10 cellular contexts compared by ENCODE assay signal in genomic region chr15:90558182-90558581, GRCh38. TPM values are rescaled to one million over a fixed set of nuclear protein-coding genes. Genes with fewer than 3 reads are reported as not detected.
A peak's percentile ranks its signal among the peaks of the same experiment; 100 is the strongest.
DNase-seq lines count a peak whose midpoint lies in the region; ATAC-seq, FAIRE-seq and TF ChIP-seq lines count a peak whose summit lies in the region.
"Had no signal": no experiment of that assay in that cellular context is flagged by ENCODE, and none has a peak within 500 bp of the region (broad histone marks: within the 10 kb centered on the region; RNA-seq: fewer than 3 reads in every experiment).

No MANE protein-coding gene starts in this region.

- H3K36me3 Mint-ChIP-seq in activated T-cell treated with anti-CD3 and anti-CD28 coated beads, Interleukin-2, amount 50 U/mL, for 72 hours (ENCODE audit: insufficient read depth in 2 of 2), result peaks cover 2 to 13% of the 10 kb centered on the region in 2 donors
- H3K36me3 Mint-ChIP-seq in type B pancreatic cell, result peaks cover 26% of the 10 kb centered on the region

- H2AFZ ChIP-seq in GM12878 (ENCODE audit: control insufficient read depth, low read depth, low read length), result no peak overlapping the region

- no TSS peak for BruUV-seq in GM12878 (replicated peaks; lab: Mats Ljungman, UMichigan)

- no peak for DNase-seq in activated T-cell treated with anti-CD3 and anti-CD28 coated beads, Interleukin-2, amount 50 U/mL, for 72 hours
- no peak for DNase-seq in activated T-cell treated with anti-CD3 and anti-CD28 coated beads, Interleukin-2, amount 50 U/mL, for 1 hour
- no peak for DNase-seq in GM12878 (ENCODE audit: low read depth, low spot score)
- DNase-seq in lower lobe of right lung, result no peak
- DNase-seq in type B pancreatic cell (ENCODE audit: extremely low spot score, unreplicated experiment), result no peak
- no peak for DNase-seq in NCI-H345 treated with DMSO at 0.1 percent for 48 hours (lab: John Stamatoyannopoulos, UW; ENCODE audit: unreplicated experiment)

- H3K9me3 ChIP-seq in GM12878 (replicated peaks; ENCODE audit: control insufficient read depth, insufficient read depth, low read length) (no peaks in the 10 kb centered on the region), lower lobe of right lung (no peaks in the 10 kb centered on the region)

- no peak for ATAC-seq in activated T-cell treated with anti-CD3 and anti-CD28 coated beads, Interleukin-2, amount 50 U/mL, for 72 hours (replicated peaks in 1 of 2)
- ATAC-seq in GM12878 (no peak), lower lobe of right lung (peak; percentile 27 to 40), GM21515 (IDR thresholded peaks at IDR 0.05; ENCODE audit: unreplicated experiment) (no peak), HG02840 (IDR thresholded peaks at IDR 0.05; ENCODE audit: low FRiP score, unreplicated experiment) (no peak)
- ATAC-seq: HCT116 had no signal

- no peaks in the 10 kb centered on the region for H3K9me3 Mint-ChIP-seq in activated T-cell treated with anti-CD3 and anti-CD28 coated beads, Interleukin-2, amount 50 U/mL, for 72 hours
- no peaks in the 10 kb centered on the region for H3K9me3 Mint-ChIP-seq in type B pancreatic cell

- H3K27ac ChIP-seq in GM12878 (ENCODE audit: control insufficient read depth, insufficient read depth) (peak overlapping the region; percentile 80), lower lobe of right lung (peak overlapping the region; percentile 70)

- WGBS in GM12878 (ENCODE audit: insufficient coverage, insufficient replicate concordance, low lambda C conversion rate, missing lambda C conversion rate), result 99% methylated on average over 4 of the region's 4 CpGs

- H3K4me2 ChIP-seq in GM12878 (ENCODE audit: control insufficient read depth, insufficient read depth), result no peak overlapping the region

- no peak for TF ChIP-seq POLR2A in GM12878 (IDR thresholded peaks at IDR 0.05; ENCODE audit: low read depth, low read length)

- H4K20me1 ChIP-seq in GM12878 (ENCODE audit: control insufficient read depth, insufficient read depth), result no peaks in the 10 kb centered on the region

- peaks cover 21% of the 10 kb centered on the region for H3K79me2 ChIP-seq in GM12878 (ENCODE audit: control insufficient read depth, insufficient read depth, low read length)

- RAD21 ChIA-PET in GM12878 (lab: Charles Lee; ENCODE audit: unreplicated experiment), result interaction anchor here (2.9 to 3.3 kb wide), 2 partner anchors 14 to 39 kb away, joined by 16 to 18 read pairs; no protein-coding TSS in a partner anchor

- in situ Hi-C loops in GM12878 (cut with MboI), result no loop called here

- H3K27ac Mint-ChIP-seq in activated T-cell treated with anti-CD3 and anti-CD28 coated beads, Interleukin-2, amount 50 U/mL, for 72 hours, result peak overlapping the region; percentile 21
- H3K27ac Mint-ChIP-seq in type B pancreatic cell, result peak overlapping the region; percentile 67

- peak overlapping the region in 1 of 2 donors; percentile 66 for H3K4me3 Mint-ChIP-seq in activated T-cell treated with anti-CD3 and anti-CD28 coated beads, Interleukin-2, amount 50 U/mL, for 72 hours
- peak overlapping the region; percentile 10 for H3K4me3 Mint-ChIP-seq in type B pancreatic cell

- H3K4me3 ChIP-seq in GM12878 (no peak overlapping the region), lower lobe of right lung (no peak overlapping the region)

- intact Hi-C loops in GM12878 (cut with micrococcal nuclease; ENCODE audit: unreplicated experiment), result no loop called here
- intact Hi-C loops in lower lobe of right lung (cut with DNase I), result no loop called here

- H3K36me3 ChIP-seq in GM12878 (ENCODE audit: control insufficient read depth in 2 of 2, insufficient read depth in 2 of 2, low read length in 1 of 2) (peaks cover 3 to 7% of the 10 kb centered on the region in 2 experiments; a peak in 3 of 4 replicates), lower lobe of right lung (no peaks in the 10 kb centered on the region)

- H3K27me3 ChIP-seq in GM12878 (replicated peaks in 1 of 2; ENCODE audit: control insufficient read depth in 2 of 2, insufficient read depth in 2 of 2, low read length in 1 of 2), result no peaks in the 10 kb centered on the region
- H3K27me3 ChIP-seq in lower lobe of right lung (ENCODE audit: low read depth), result no peaks in the 10 kb centered on the region

- no peak for FAIRE-seq in GM12878 (lab: Jason Lieb, UNC)
- FAIRE-seq: bronchial epithelial cell had no signal

- TF ChIP-seq CTCF in GM12878 (IDR thresholded peaks at IDR 0.05 in 2 of 3, conservative IDR thresholded peaks at IDR 0.05 in 1 of 3; ENCODE audit: control insufficient read depth in 2 of 3, extremely low read depth in 1 of 3, insufficient read depth in 1 of 3, low read depth in 3 of 3, low read length in 3 of 3), result no peak
- no peak for TF ChIP-seq CTCF in lower lobe of right lung (IDR thresholded peaks at IDR 0.05)
- TF ChIP-seq CTCF in type B pancreatic cell (conservative IDR thresholded peaks at IDR 0.05), result no peak

- H3K27me3 Mint-ChIP-seq in activated T-cell treated with anti-CD3 and anti-CD28 coated beads, Interleukin-2, amount 50 U/mL, for 72 hours (ENCODE audit: low read depth), result no peaks in the 10 kb centered on the region
- H3K27me3 Mint-ChIP-seq in type B pancreatic cell, result no peaks in the 10 kb centered on the region

- CTCF ChIA-PET in GM12878 (lab: Yijun Ruan, JAX), result interaction anchor here (0.6 kb wide), 1 partner anchor 49 kb away, joined by 3 read pairs; no protein-coding TSS in a partner anchor

- H3K9ac ChIP-seq in GM12878 (ENCODE audit: control insufficient read depth, insufficient read depth, low read length), result no peak overlapping the region

- SMC1A ChIA-PET in GM12878 (lab: Charles Lee; ENCODE audit: uncharacterized antibody, unreplicated experiment), result interaction anchor here (0.7 to 3.6 kb wide), 9 partner anchors 8 to 125 kb away, joined by 3 to 19 read pairs (median 4); no protein-coding TSS in a partner anchor

- H3K4me1 Mint-ChIP-seq in activated T-cell treated with anti-CD3 and anti-CD28 coated beads, Interleukin-2, amount 50 U/mL, for 72 hours (ENCODE audit: low read depth), result peaks cover 68% of the 10 kb centered on the region
- peaks cover 51% of the 10 kb centered on the region for H3K4me1 Mint-ChIP-seq in type B pancreatic cell (ENCODE audit: unreplicated experiment)

- no peak for TF ChIP-seq RAD21 in GM12878 (IDR thresholded peaks at IDR 0.05; ENCODE audit: insufficient read depth, low read depth, low read length)

- POLR2A ChIA-PET in GM12878 (lab: Charles Lee), result no interaction called here

- peaks cover 26% of the 10 kb centered on the region for H3K4me1 ChIP-seq in GM12878 (ENCODE audit: control insufficient read depth, insufficient read depth, low read length)
- H3K4me1 ChIP-seq in lower lobe of right lung, result peaks cover 67% of the 10 kb centered on the region

- no peak for TF ChIP-seq EP300 in GM12878 (IDR thresholded peaks at IDR 0.05; ENCODE audit: borderline replicate concordance in 1 of 2, control insufficient read depth in 1 of 2, low read depth in 2 of 2, low read length in 2 of 2)

TF ChIP-seq in GM12878, 131 proteins besides CTCF, POLR2A, EP300 and RAD21 (continues in another document):
- TF ChIP-seq NFXL1 (IDR thresholded peaks at IDR 0.05; ENCODE audit: borderline replicate concordance), result no peak
- no peak for TF ChIP-seq KAT2A (conservative IDR thresholded peaks at IDR 0.05; ENCODE audit: control insufficient read depth, low read depth, low read length)
- TF ChIP-seq WRNIP1 (IDR thresholded peaks at IDR 0.05; ENCODE audit: borderline replicate concordance, low read depth, low read length), result no peak
- no peak for TF ChIP-seq HSF1 (IDR thresholded peaks at IDR 0.05; ENCODE audit: low read depth, low read length)
- TF ChIP-seq NBN (IDR thresholded peaks at IDR 0.05), result no peak
- TF ChIP-seq FOXK2 (IDR thresholded peaks at IDR 0.05), result no peak

RNA-seq across cellular contexts. Expression of gene CRTC3, which starts 28.5 kb away (rescaled TPM):
- total RNA-seq in activated T-cell treated with anti-CD3 and anti-CD28 coated beads, Interleukin-2, amount 50 U/mL, for 72 hours, result 10 to 100 TPM; 73.2 to 77.3 TPM
- 78.6 and 83.0 TPM in 2 replicates for total RNA-seq in GM12878 (2013; cell fraction: nucleolus; rRNA removed)
- 16.9 and 17.0 TPM in 2 replicates for total RNA-seq in GM12878 (2014; rRNA removed)
- total RNA-seq in GM12878 (2014; rRNA removed; fragmentation: Illumina TruSeq; extraction: Trizol), result 20.3 and 23.4 TPM in 2 replicates
- total RNA-seq in GM12878 (2021), result 34.4 and 36.9 TPM in 2 replicates
- 11.6 TPM for polyA plus RNA-seq in GM12878 (2011; ENCODE audit: low read depth)
- 12.6 and 19.0 TPM in 2 replicates for polyA plus RNA-seq in GM12878 (2011; rRNA removed)
- 11.7 and 12.2 TPM in 2 replicates for polyA plus RNA-seq in GM12878 (2011; cell fraction: cytosol; rRNA removed)
- polyA plus RNA-seq in GM12878 (2011; cell fraction: nucleus; rRNA removed), result 19.8 and 26.1 TPM in 2 replicates
- polyA plus RNA-seq in GM12878 (2012), result 16.7 and 18.2 TPM in 2 replicates
- 22.6 and 26.0 TPM in 2 replicates for polyA plus RNA-seq in GM12878 (2014; fragmentation: Illumina TruSeq; extraction: Trizol)
- polyA plus RNA-seq in GM12878 (2014; fragmentation: Nextera tagmentation; extraction: Ambion mirVana), result 1 to 10 TPM; 3.5 to 4.2 TPM
- polyA plus RNA-seq in GM12878 (2014; rRNA removed), result 22.2 and 22.9 TPM in 2 replicates
- 10 to 100 TPM; 18.3 to 18.9 TPM for polyA plus RNA-seq in GM12878 (2016; fragmentation: Nextera tagmentation; extraction: Ambion mirVana)
- polyA minus RNA-seq in GM12878 (2011; rRNA and poly(A)+ RNA removed), result 21.0 and 23.6 TPM in 2 replicates
- polyA minus RNA-seq in GM12878 (2011; cell fraction: cytosol; rRNA and poly(A)+ RNA removed), result 8.0 and 9.4 TPM in 2 replicates
- polyA minus RNA-seq in GM12878 (2011; cell fraction: nucleus; rRNA and poly(A)+ RNA removed), result 14.0 and 24.2 TPM in 2 replicates
- 40.6 TPM for total RNA-seq in lower lobe of right lung
- total RNA-seq in type B pancreatic cell (ENCODE audit: low replicate concordance), result 26.2 and 31.4 TPM in 2 replicates

Comparison
In these comparisons a context has a peak if more than half of its experiments do, and no peak if none do; other contexts are left out.
1. ATAC-seq: peak in lower lobe of right lung (2 of 2); none in activated T-cell treated with anti-CD3 and anti-CD28 coated beads, Interleukin-2, amount 50 U/mL, for 72 hours (0 of 2), GM12878 (single experiment), GM21515 (single experiment) and HG02840 (single experiment).